In genomic region chr6:157022022-157022740, GRCh38 we compare ENCODE assay signal across 8 cellular contexts.
A peak's percentile ranks its signal among the peaks of the same experiment; 100 is the strongest.
DNase-seq lines count a peak whose midpoint lies in the region; ATAC-seq and TF ChIP-seq lines count a peak whose summit lies in the region.

No MANE protein-coding gene starts in this region.

- no peaks in the 10 kb centered on the region for H3K9me3 Mint-ChIP-seq in endothelial cell (ENCODE audit: unreplicated experiment)
- peaks cover 8% of the 10 kb centered on the region for H3K9me3 Mint-ChIP-seq in mesothelial cell of epicardium

- no peak for TF ChIP-seq CTCF in OCI-LY1 (IDR thresholded peaks at IDR 0.05; ENCODE audit: low read length)
- TF ChIP-seq CTCF in endothelial cell (IDR thresholded peaks at IDR 0.05; ENCODE audit: unreplicated experiment), result no peak
- no peak for TF ChIP-seq CTCF in mesothelial cell of epicardium (IDR thresholded peaks at IDR 0.05; ENCODE audit: unreplicated experiment)

- H3K4me3 ChIP-seq in HUES48 (ENCODE audit: low read depth, low read length), result peak overlapping the region; percentile 93
- H3K4me3 ChIP-seq in OCI-LY1 (ENCODE audit: low read depth, low read length, poor library complexity, severe bottlenecking), result peak overlapping the region; percentile 89

- H3K36me3 ChIP-seq in HUES48 (ENCODE audit: control insufficient read depth, insufficient read depth, low read length) (no peaks in the 10 kb centered on the region), OCI-LY1 (ENCODE audit: insufficient read depth, low read length) (peaks cover 4% of the 10 kb centered on the region; the same call in 1 of the 2 replicates)

- H3K27me3 Mint-ChIP-seq in endothelial cell (ENCODE audit: unreplicated experiment), result peaks cover 14% of the 10 kb centered on the region
- H3K27me3 Mint-ChIP-seq in mesothelial cell of epicardium (ENCODE audit: low read depth), result no peaks in the 10 kb centered on the region

- H3K9ac ChIP-seq in HUES48 (ENCODE audit: low read depth, low read length), result peak overlapping the region; percentile 95
- peak overlapping the region; percentile 98 for H3K9ac ChIP-seq in OCI-LY1 (ENCODE audit: low read length)

- peaks cover 59% of the 10 kb centered on the region for H3K79me2 ChIP-seq in OCI-LY1 (ENCODE audit: insufficient read depth, low read length)

- H4K20me1 ChIP-seq in OCI-LY1 (ENCODE audit: insufficient read depth, low read length), result no peaks in the 10 kb centered on the region

- H3K4me3 Mint-ChIP-seq in endothelial cell (ENCODE audit: unreplicated experiment), result peak overlapping the region; percentile 92
- peak overlapping the region; percentile 90 for H3K4me3 Mint-ChIP-seq in mesothelial cell of epicardium

- 0 out of 2 replicates have a peak, but pooled peaks cover 2% of the 10 kb centered on the region for H3F3A ChIP-seq in OCI-LY1 (ENCODE audit: insufficient read depth, low read length)

- H3K27ac Mint-ChIP-seq in endothelial cell (ENCODE audit: unreplicated experiment) (peak overlapping the region; percentile 97), mesothelial cell of epicardium (peak overlapping the region; percentile 100)

- no peaks in the 10 kb centered on the region for H3K9me2 ChIP-seq in OCI-LY1 (ENCODE audit: low read depth, low read length)

- H3K27ac ChIP-seq in HUES48 (ENCODE audit: low read depth, low read length), result peak overlapping the region; percentile 100
- H3K27ac ChIP-seq in OCI-LY1 (ENCODE audit: low read depth, low read length, poor library complexity, severe bottlenecking), result peak overlapping the region; percentile 99

- H3K36me3 Mint-ChIP-seq in endothelial cell (ENCODE audit: low read depth, unreplicated experiment) (peaks cover 8% of the 10 kb centered on the region), mesothelial cell of epicardium (peaks cover 10% of the 10 kb centered on the region)

- peak; percentile 58 for DNase-seq in CMK (ENCODE audit: low read depth)
- peak; percentile 81 for DNase-seq in activated T-cell treated with anti-CD3 and anti-CD28 coated beads for 1 hour (ENCODE audit: low read depth)
- peak; percentile 87 for DNase-seq in endothelial cell (ENCODE audit: low spot score)
- DNase-seq in mesothelial cell of epicardium (ENCODE audit: low spot score in 2 of 2, unreplicated experiment in 2 of 2), result peak; percentile 82 to 83
- DNase-seq in stimulated activated CD8-positive, alpha-beta memory T cell treated with anti-CD3 and anti-CD28 coated beads, Interleukin-15, amount 100 ng/mL, for 48 hours (ENCODE audit: low read depth in 2 of 2), result peak; percentile 70 to 73

- H3K27me3 ChIP-seq in HUES48 (ENCODE audit: control insufficient read depth, insufficient read depth, low read length) (no peaks in the 10 kb centered on the region), OCI-LY1 (ENCODE audit: insufficient read depth, low read length) (no peaks in the 10 kb centered on the region)

- peak; percentile 47 for ATAC-seq in GM21423 (IDR thresholded peaks at IDR 0.05; ENCODE audit: unreplicated experiment)

- H3K9me3 ChIP-seq in HUES48 (ENCODE audit: control insufficient read depth, insufficient read depth, low read length) (no peaks in the 10 kb centered on the region), OCI-LY1 (ENCODE audit: low read length) (no peaks in the 10 kb centered on the region)

- no peak overlapping the region for H2AFZ ChIP-seq in OCI-LY1 (ENCODE audit: low read length)

- peak overlapping the region; percentile 93 for H3K4me2 ChIP-seq in OCI-LY1 (ENCODE audit: low read length)

- H3K4me1 ChIP-seq in HUES48 (ENCODE audit: control insufficient read depth, insufficient read depth, low read length), result peaks cover 37% of the 10 kb centered on the region
- H3K4me1 ChIP-seq in OCI-LY1 (ENCODE audit: insufficient read depth, low read length, severe bottlenecking), result peaks cover 55% of the 10 kb centered on the region

- H3K4me1 Mint-ChIP-seq in endothelial cell (ENCODE audit: unreplicated experiment) (peaks cover 38% of the 10 kb centered on the region), mesothelial cell of epicardium (peaks cover 35% of the 10 kb centered on the region)

Comparison
In these comparisons a context has a peak if more than half of its experiments do, and no peak if none do; other contexts are left out.
1. Peak in every context shown above with its lines: DNase-seq, ATAC-seq, H3K4me3 ChIP-seq and H3K27ac ChIP-seq.